ENCODE assay signal across 19 cellular contexts in the genomic region with DNA sequence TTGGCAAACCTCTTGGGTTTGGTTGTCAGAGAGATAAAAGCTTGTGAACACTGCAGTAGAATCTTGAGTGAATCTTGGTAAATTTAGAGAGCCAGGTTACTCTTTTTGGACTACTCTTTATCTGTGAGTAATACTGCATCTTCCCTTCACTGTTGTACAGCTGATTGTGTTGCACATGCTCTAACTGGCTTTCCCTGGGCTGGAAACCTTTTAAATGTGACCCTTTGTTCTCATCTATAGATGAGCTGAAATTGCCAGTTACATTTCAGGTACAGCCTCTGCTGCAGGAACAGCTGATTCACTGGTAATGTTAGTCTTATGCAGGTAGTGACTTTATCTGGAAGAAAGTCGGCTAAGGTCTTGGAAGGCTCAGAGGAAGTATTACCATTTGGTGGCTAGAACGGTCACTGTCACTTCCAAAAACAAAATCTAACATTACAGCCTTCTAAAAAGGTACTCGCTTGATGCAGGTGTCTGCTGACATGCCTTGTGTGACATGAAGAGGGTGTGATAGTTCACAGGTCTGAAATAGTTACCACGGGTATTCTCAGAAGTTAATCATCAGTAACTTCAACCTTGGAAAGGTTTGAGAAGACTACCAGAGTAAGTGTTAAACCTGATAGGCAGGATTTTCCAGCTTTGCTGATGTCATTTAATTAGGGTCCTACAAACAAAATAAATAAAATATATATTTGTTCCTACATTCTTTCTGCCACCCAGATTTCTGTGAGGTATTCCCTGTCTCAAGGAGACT.
"Had no signal": no experiment of that assay in that cellular context is flagged by ENCODE, and none has a peak within 500 bp of the region (broad histone marks: within the 10 kb centered on the region; RNA-seq: fewer than 3 reads in every experiment).

No MANE protein-coding gene starts in this region.

- H3K27ac ChIP-seq: adrenal gland, breast epithelium, esophagus squamous epithelium, thyroid gland had no signal

- H3K9me3 ChIP-seq: adrenal gland, breast epithelium, esophagus squamous epithelium, thyroid gland had no signal

- H3K27me3 ChIP-seq: adrenal gland, breast epithelium, esophagus squamous epithelium, thyroid gland had no signal

- ATAC-seq: activated CD4-positive, alpha-beta T cell treated with anti-CD3 and anti-CD28 coated beads for 36 hours; activated naive CD4-positive, alpha-beta T cell treated with anti-CD3 and anti-CD28 coated beads, Interleukin-2, amount 50 U/mL, for 72 hours; natural killer cell; WTC11 had no signal

- DNase-seq: activated CD4-positive, alpha-beta T cell treated with anti-CD3 and anti-CD28 coated beads for 36 hours; activated CD4-positive, alpha-beta T cell treated with anti-CD3 and anti-CD28 coated beads, Interleukin-2, amount 50 U/mL, for 48 hours; activated gamma-delta T cell treated with Interleukin-2 at 50 U/mL for 16 hours; adrenal gland; cerebellar nuclear complex; cortex of kidney; effector CD4-positive, alpha-beta T cell; esophagus squamous epithelium; natural killer cell; retina; stimulated activated CD4-positive, alpha-beta T cell treated with anti-CD3 and anti-CD28 coated beads, Interleukin-12 subunit alpha, Interleukin-12 subunit beta, amount 100 ng/mL, for 4 hours; stimulated activated CD4-positive, alpha-beta T cell treated with anti-CD3 and anti-CD28 coated beads, Interleukin-1b, Interleukin-23, amount 100 ng/mL, for 48 hours; stimulated activated CD8-positive, alpha-beta memory T cell treated with anti-CD3 and anti-CD28 coated beads, Interleukin-4, amount 100 ng/mL, for 48 hours; stimulated activated naive CD4-positive, alpha-beta T cell treated with Interleukin-2 at 50 U/mL for 16 hours; thyroid gland had no signal

- H3K4me3 ChIP-seq: adrenal gland, breast epithelium, esophagus squamous epithelium, lung, thyroid gland had no signal

- H3K36me3 ChIP-seq: adrenal gland, breast epithelium, esophagus squamous epithelium, thyroid gland had no signal

- H3K4me1 ChIP-seq: adrenal gland, breast epithelium, esophagus squamous epithelium, thyroid gland had no signal
